ENCODE assay signal across 28 cellular contexts in the genomic region with DNA sequence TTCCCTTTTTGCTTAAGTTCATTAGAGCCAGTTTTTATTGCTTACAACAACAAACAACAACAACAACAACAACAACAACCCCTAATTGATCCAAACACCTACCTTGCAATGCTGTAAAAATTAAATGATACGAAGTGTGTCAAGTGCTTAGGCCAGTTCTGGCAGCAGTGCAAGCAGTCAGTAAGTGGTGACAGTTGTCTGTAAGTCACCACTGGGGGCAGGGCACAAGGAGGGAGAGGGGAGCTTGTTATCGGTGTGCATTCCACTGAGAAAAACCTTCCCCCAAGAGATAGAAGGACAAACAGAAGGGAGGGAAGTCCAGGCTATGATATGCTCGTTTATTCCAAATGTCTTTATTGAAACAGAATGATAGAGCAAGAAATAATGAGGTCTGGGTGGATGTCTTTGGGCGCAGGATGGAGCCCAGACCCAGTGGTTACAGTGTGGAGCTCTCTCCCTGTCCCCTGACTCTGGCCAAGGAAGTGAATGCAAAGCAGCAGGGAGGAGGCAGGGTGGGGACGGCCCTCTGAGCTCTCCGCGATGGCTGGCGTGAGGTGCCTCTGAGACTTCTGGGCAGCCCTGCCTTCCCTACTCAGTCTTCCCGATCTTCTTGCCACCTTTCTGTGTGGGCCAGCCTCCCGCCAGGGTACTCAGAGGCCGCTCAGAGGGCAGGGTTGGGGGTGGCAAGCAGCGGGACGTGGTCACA. TPM values are rescaled to one million over a fixed set of nuclear protein-coding genes. Genes with fewer than 3 reads are reported as not detected.
DNase-seq lines count a peak whose midpoint lies in the region; ATAC-seq and TF ChIP-seq lines count a peak whose summit lies in the region.
"Had no signal": no experiment of that assay in that cellular context is flagged by ENCODE, and none has a peak within 500 bp of the region (broad histone marks: within the 10 kb centered on the region; RNA-seq: fewer than 3 reads in every experiment).

No MANE protein-coding gene starts in this region.

- H3K9me3 Mint-ChIP-seq in neural crest cell = peaks cover 12% of the 10 kb centered on the region
- H3K9me3 Mint-ChIP-seq: activated CD4-positive, alpha-beta T cell treated with anti-CD3 and anti-CD28 coated beads, Interleukin-2, amount 10 ng/mL, durations not matched to agents 7 days and 5 days; central memory CD8-positive, alpha-beta T cell; naive thymus-derived CD4-positive, alpha-beta T cell; stimulated activated naive CD8-positive, alpha-beta T cell treated with anti-CD3 and anti-CD28 coated beads, Interleukin-15, Interleukin-2, amounts not matched to agents 100 ng/mL and 50 ng/mL, for 24 hours had no signal

- peak in 6 of 8 donors; percentile 22 to 47 (median 41) for ATAC-seq in heart right ventricle
- no peak for ATAC-seq in GM18907 (IDR thresholded peaks at IDR 0.05; ENCODE audit: unreplicated experiment)
- no peak for ATAC-seq in HG02840 (IDR thresholded peaks at IDR 0.05; ENCODE audit: low FRiP score, unreplicated experiment)
- ATAC-seq: activated T-cell treated with anti-CD3 and anti-CD28 coated beads, Interleukin-2, amount 50 U/mL, for 72 hours; naive thymus-derived CD4-positive, alpha-beta T cell; SK-N-SH treated with all-trans-retinoic acid at 6 μM for 48 hours had no signal

- H3K4me3 Mint-ChIP-seq in neural crest cell = peak overlapping the region; percentile 6
- H3K4me3 Mint-ChIP-seq: activated CD4-positive, alpha-beta T cell treated with anti-CD3 and anti-CD28 coated beads, Interleukin-2, amount 10 ng/mL, durations not matched to agents 7 days and 5 days; activated T-cell treated with anti-CD3 and anti-CD28 coated beads, Interleukin-2, amount 50 U/mL, for 72 hours; CD14-positive monocyte; central memory CD8-positive, alpha-beta T cell; naive thymus-derived CD4-positive, alpha-beta T cell; stimulated activated naive CD8-positive, alpha-beta T cell treated with anti-CD3 and anti-CD28 coated beads, Interleukin-15, Interleukin-2, amounts not matched to agents 100 ng/mL and 50 ng/mL, for 24 hours had no signal

- intact Hi-C loops in heart right ventricle (cut with DNase I) = no loop called here

- no peaks in the 10 kb centered on the region for H3K4me1 ChIP-seq in heart right ventricle
- H3K4me1 ChIP-seq: thyroid gland had no signal

- peaks cover 10% of the 10 kb centered on the region for H3K4me1 Mint-ChIP-seq in neural crest cell
- H3K4me1 Mint-ChIP-seq: CD14-positive monocyte; central memory CD8-positive, alpha-beta T cell had no signal

- no peak for DNase-seq in GM12864 (ENCODE audit: low read depth)
- DNase-seq in WERI-Rb-1 = peak; percentile 40
- no peak for DNase-seq in heart right ventricle
- no peak for DNase-seq in neural crest cell (ENCODE audit: low read depth, low spot score)
- DNase-seq in ureter (ENCODE audit: low spot score) = no peak
- no peak for DNase-seq in NOMO-1 treated with DMSO at 0.1 percent for 48 hours (lab: John Stamatoyannopoulos, UW; ENCODE audit: unreplicated experiment)
- DNase-seq: activated CD4-positive, alpha-beta T cell treated with anti-CD3 and anti-CD28 coated beads, Interleukin-2, amount 10 ng/mL, durations not matched to agents 7 days and 5 days; activated naive CD4-positive, alpha-beta T cell treated with anti-CD3 and anti-CD28 coated beads, Interleukin-2, amount 50 U/mL, for 16 hours; activated T-cell treated with anti-CD3 and anti-CD28 coated beads, Interleukin-2, amount 50 U/mL, for 72 hours; dorsolateral prefrontal cortex; naive thymus-derived CD4-positive, alpha-beta T cell; NCI-H1048; NCI-H1930; NCI-H2227 treated with DMSO at 0.1 percent for 48 hours; NCI-H69; ovary; T-helper 2 cell; thyroid gland had no signal

- WGBS in heart right ventricle, 2 donors = 54 to 55% methylated on average over 13 of the region's 13 CpGs

- no peak overlapping the region for H3K4me3 ChIP-seq in GM12864 (ENCODE audit: low read depth, low read length)
- no peak overlapping the region for H3K4me3 ChIP-seq in WERI-Rb-1 (ENCODE audit: low read depth, low read length)
- no peak overlapping the region for H3K4me3 ChIP-seq in heart right ventricle
- H3K4me3 ChIP-seq: dorsolateral prefrontal cortex, ovary, thyroid gland had no signal

- H3K27me3 Mint-ChIP-seq in neural crest cell (ENCODE audit: low read depth) = peaks cover 11% of the 10 kb centered on the region

- H3K9me3 ChIP-seq in WERI-Rb-1 (ENCODE audit: severe bottlenecking) = no peaks in the 10 kb centered on the region
- no peaks in the 10 kb centered on the region for H3K9me3 ChIP-seq in heart right ventricle
- H3K9me3 ChIP-seq: ovary, thyroid gland had no signal

- H3K36me3 ChIP-seq in WERI-Rb-1 (no peaks in the 10 kb centered on the region), heart right ventricle (no peaks in the 10 kb centered on the region)
- H3K36me3 ChIP-seq: ovary, thyroid gland had no signal

- H3K27ac ChIP-seq in WERI-Rb-1 (no peak overlapping the region), heart right ventricle (no peak overlapping the region)
- H3K27ac ChIP-seq: ovary, RWPE1, thyroid gland, VCaP had no signal

- H3K27ac Mint-ChIP-seq in neural crest cell (ENCODE audit: unreplicated experiment) = no peak overlapping the region
- H3K27ac Mint-ChIP-seq: activated CD4-positive, alpha-beta T cell treated with anti-CD3 and anti-CD28 coated beads, Interleukin-2, amount 10 ng/mL, durations not matched to agents 7 days and 5 days; activated T-cell treated with anti-CD3 and anti-CD28 coated beads, Interleukin-2, amount 50 U/mL, for 72 hours; stimulated activated naive CD8-positive, alpha-beta T cell treated with anti-CD3 and anti-CD28 coated beads, Interleukin-15, Interleukin-2, amounts not matched to agents 100 ng/mL and 50 ng/mL, for 24 hours had no signal

- TF ChIP-seq CTCF in GM12864 (IDR thresholded peaks at IDR 0.05; ENCODE audit: low read depth, low read length, missing control alignments) = peak; percentile 28
- peak; percentile 45 for TF ChIP-seq CTCF in WERI-Rb-1 (IDR thresholded peaks at IDR 0.05; ENCODE audit: low read depth, low read length)
- TF ChIP-seq CTCF in heart right ventricle (IDR thresholded peaks at IDR 0.05) = no peak
- peak; percentile 32 for TF ChIP-seq CTCF in neural crest cell (conservative IDR thresholded peaks at IDR 0.05)

- no peaks in the 10 kb centered on the region for H3K27me3 ChIP-seq in WERI-Rb-1 (ENCODE audit: insufficient read depth, low read depth, severe bottlenecking)
- H3K27me3 ChIP-seq in heart right ventricle = peaks cover 0 to 8% (median 0%) of the 10 kb centered on the region in 7 donors
- H3K27me3 ChIP-seq: dorsolateral prefrontal cortex, ovary, thyroid gland had no signal

- H3K36me3 Mint-ChIP-seq in neural crest cell (ENCODE audit: low read depth) = peaks cover 9% of the 10 kb centered on the region

RNA-seq across cellular contexts. Expression of a gene that starts 6.5 kb away (rescaled TPM):
- total RNA-seq in heart right ventricle (10 to 100 TPM in 4 of 10 donors, 1 to 10 TPM in 6; 4.8 to 18.9 (median 9.6) TPM), neural crest cell (39.4 and 42.4 TPM in 2 replicates), ureter (35.3 TPM)
- 10 to 100 TPM in 1 of 2 donors, 1 to 10 TPM in 1; 9.9 to 10.6 TPM for polyA plus RNA-seq in heart right ventricle
- polyA plus RNA-seq: CD14-positive monocyte had no signal

RNA-seq across cellular contexts. Expression of a gene that starts 18.8 kb away (rescaled TPM):
- total RNA-seq in heart right ventricle = 1 to 10 TPM; 1.1 to 3.7 (median 2.2) TPM
- 1 to 10 TPM; 3.7 to 6.0 TPM for polyA plus RNA-seq in heart right ventricle
- 100 and 104 TPM in 2 replicates for total RNA-seq in neural crest cell
- 25.7 TPM for total RNA-seq in ureter
- total RNA-seq: activated CD4-positive, alpha-beta T cell treated with anti-CD3 and anti-CD28 coated beads, Interleukin-2, amount 10 ng/mL, durations not matched to agents 7 days and 5 days; LHCN-M2; naive thymus-derived CD4-positive, alpha-beta T cell had no signal
- polyA plus RNA-seq: CD14-positive monocyte; naive thymus-derived CD4-positive, alpha-beta T cell had no signal

RNA-seq across cellular contexts. Expression of a gene that starts 24.9 kb away (rescaled TPM):
- total RNA-seq in heart right ventricle (10 to 100 TPM; 57.0 to 96.1 (median 67.8) TPM), neural crest cell (375 and 379 TPM in 2 replicates), ureter (178 TPM)
- polyA plus RNA-seq in heart right ventricle = 100 to 1,000 TPM in 1 of 2 donors, 10 to 100 TPM in 1; 67.0 to 196 TPM

RNA-seq across cellular contexts. Expression of a gene that starts 26.5 kb away (rescaled TPM):
- under 1 TPM in 1 of 10 donors, not detected in 9; 0.29 TPM for total RNA-seq in heart right ventricle
- polyA plus RNA-seq in heart right ventricle = not detected
- not detected in 2 replicates for total RNA-seq in neural crest cell
- total RNA-seq in ureter = not detected
- total RNA-seq: activated CD4-positive, alpha-beta T cell treated with anti-CD3 and anti-CD28 coated beads, Interleukin-2, amount 10 ng/mL, durations not matched to agents 7 days and 5 days; activated T-cell treated with anti-CD3 and anti-CD28 coated beads, Interleukin-2, amount 50 U/mL, for 72 hours; LHCN-M2; naive thymus-derived CD4-positive, alpha-beta T cell; ovary; thyroid gland had no signal
- polyA plus RNA-seq: AG04450; CD14-positive monocyte; naive thymus-derived CD4-positive, alpha-beta T cell; ovary had no signal

RNA-seq across cellular contexts. Expression of a gene that starts 30.7 kb away (rescaled TPM):
- total RNA-seq in heart right ventricle (under 1 TPM in 3 of 10 donors, not detected in 7; 0.32 to 0.53 (median 0.49) TPM), neural crest cell (2.0 and 3.1 TPM in 2 replicates), ureter (1.1 TPM)
- 1 to 10 TPM; 2.9 to 5.3 TPM for polyA plus RNA-seq in heart right ventricle
- total RNA-seq: activated CD4-positive, alpha-beta T cell treated with anti-CD3 and anti-CD28 coated beads, Interleukin-2, amount 10 ng/mL, durations not matched to agents 7 days and 5 days; LHCN-M2; naive thymus-derived CD4-positive, alpha-beta T cell had no signal
- polyA plus RNA-seq: naive thymus-derived CD4-positive, alpha-beta T cell had no signal

Comparison
In these comparisons a context has a peak if more than half of its experiments do, and no peak if none do; other contexts are left out.
1. CTCF ChIP-seq: peak in GM12864 (single experiment), WERI-Rb-1 (single experiment) and neural crest cell (single experiment); none in heart right ventricle (0 of 9).
2. ATAC-seq: peak in heart right ventricle (6 of 8); none in GM18907 (single experiment) and HG02840 (single experiment).